Comparison of ENCODE assay signal across 1 cellular context in genomic region chr5:72847989-72848473, GRCh38.
A peak's percentile ranks its signal among the peaks of the same experiment; 100 is the strongest.
TF ChIP-seq lines count a peak whose summit lies in the region.

No MANE protein-coding gene starts in this region.

TF ChIP-seq in GM23338, 12 proteins besides CTCF, POLR2A, EP300 and RAD21 (continued from another document):
- no peak for TF ChIP-seq REST (IDR thresholded peaks at IDR 0.05; ENCODE audit: unreplicated experiment)
- no peak for TF ChIP-seq ZNF331 (CRISPR knock-in tag; IDR thresholded peaks at IDR 0.05; ENCODE audit: low read depth)
- TF ChIP-seq ZNF114 (CRISPR knock-in tag; IDR thresholded peaks at IDR 0.05) = 0 out of 2 replicates have a peak, but pooled peaks have one; percentile 23
- TF ChIP-seq, protein P1, sequence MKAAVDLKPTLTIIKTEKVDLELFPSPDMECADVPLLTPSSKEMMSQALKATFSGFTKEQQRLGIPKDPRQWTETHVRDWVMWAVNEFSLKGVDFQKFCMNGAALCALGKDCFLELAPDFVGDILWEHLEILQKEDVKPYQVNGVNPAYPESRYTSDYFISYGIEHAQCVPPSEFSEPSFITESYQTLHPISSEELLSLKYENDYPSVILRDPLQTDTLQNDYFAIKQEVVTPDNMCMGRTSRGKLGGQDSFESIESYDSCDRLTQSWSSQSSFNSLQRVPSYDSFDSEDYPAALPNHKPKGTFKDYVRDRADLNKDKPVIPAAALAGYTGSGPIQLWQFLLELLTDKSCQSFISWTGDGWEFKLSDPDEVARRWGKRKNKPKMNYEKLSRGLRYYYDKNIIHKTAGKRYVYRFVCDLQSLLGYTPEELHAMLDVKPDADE (IDR thresholded peaks at IDR 0.05) = no peak
- no peak for TF ChIP-seq CREB1 (CRISPR knock-in tag; IDR thresholded peaks at IDR 0.05; ENCODE audit: low read depth)
